20 cellular contexts compared by ENCODE assay signal in the genomic region with DNA sequence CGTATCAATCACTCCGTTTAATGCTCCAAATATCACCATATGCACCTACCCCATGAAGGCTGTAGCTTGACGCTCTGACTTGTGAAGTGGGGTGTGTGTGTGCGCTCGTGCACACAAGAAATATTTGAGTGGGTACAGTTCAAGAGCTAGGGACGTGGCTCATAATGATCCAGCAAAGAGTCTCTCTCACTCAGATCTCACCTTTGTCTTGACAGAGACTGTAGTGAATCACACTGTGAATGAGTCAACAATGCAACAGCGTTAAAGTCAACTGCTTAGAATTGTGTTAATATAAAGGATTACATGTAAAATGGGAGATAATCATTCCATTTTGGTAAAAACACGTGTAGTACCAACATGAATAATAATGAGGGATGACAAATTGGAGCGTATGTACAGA.
DNase-seq lines count a peak whose midpoint lies in the region; ATAC-seq and TF ChIP-seq lines count a peak whose summit lies in the region.
"Had no signal": no experiment of that assay in that cellular context is flagged by ENCODE, and none has a peak within 500 bp of the region (broad histone marks: within the 10 kb centered on the region; RNA-seq: fewer than 3 reads in every experiment).

No MANE protein-coding gene starts in this region.

- H3K4me1 ChIP-seq in SJCRH30: peaks cover 40% of the 10 kb centered on the region

- no peaks in the 10 kb centered on the region for H3K4me1 Mint-ChIP-seq in activated naive CD8-positive, alpha-beta T cell treated with anti-CD3 and anti-CD28 coated beads, Interleukin-2, amount 50 U/mL, for 24 hours
- no peaks in the 10 kb centered on the region for H3K4me1 Mint-ChIP-seq in activated naive CD8-positive, alpha-beta T cell treated with anti-CD3 and anti-CD28 coated beads for 36 hours
- no peaks in the 10 kb centered on the region for H3K4me1 Mint-ChIP-seq in CD14-positive monocyte

- H3K27me3 ChIP-seq in SJCRH30: no peaks in the 10 kb centered on the region

- intact Hi-C loops in CD14-positive monocyte (cut with micrococcal nuclease): no loop called here

- H3K36me3 ChIP-seq in SJCRH30: no peaks in the 10 kb centered on the region

- peaks cover 11% of the 10 kb centered on the region for H3K36me3 Mint-ChIP-seq in activated naive CD8-positive, alpha-beta T cell treated with anti-CD3 and anti-CD28 coated beads, Interleukin-2, amount 50 U/mL, for 24 hours (ENCODE audit: low read depth)
- H3K36me3 Mint-ChIP-seq in activated naive CD8-positive, alpha-beta T cell treated with anti-CD3 and anti-CD28 coated beads for 36 hours: peaks cover 14% of the 10 kb centered on the region
- H3K36me3 Mint-ChIP-seq in CD14-positive monocyte: peaks cover 12 to 20% of the 10 kb centered on the region in 2 donors

- H3K27me3 Mint-ChIP-seq in activated naive CD8-positive, alpha-beta T cell treated with anti-CD3 and anti-CD28 coated beads, Interleukin-2, amount 50 U/mL, for 24 hours: no peaks in the 10 kb centered on the region
- H3K27me3 Mint-ChIP-seq in activated naive CD8-positive, alpha-beta T cell treated with anti-CD3 and anti-CD28 coated beads for 36 hours: no peaks in the 10 kb centered on the region
- H3K27me3 Mint-ChIP-seq in CD14-positive monocyte (ENCODE audit: low read depth in 3 of 3): no peaks in the 10 kb centered on the region

- no peak overlapping the region for H3K4me3 ChIP-seq in SJCRH30
- H3K4me3 ChIP-seq: coronary artery, GM12878, HAP-1, thoracic aorta had no signal

- no peak overlapping the region for H3K4me3 Mint-ChIP-seq in activated naive CD8-positive, alpha-beta T cell treated with anti-CD3 and anti-CD28 coated beads, Interleukin-2, amount 50 U/mL, for 24 hours
- H3K4me3 Mint-ChIP-seq in activated naive CD8-positive, alpha-beta T cell treated with anti-CD3 and anti-CD28 coated beads for 36 hours: no peak overlapping the region
- H3K4me3 Mint-ChIP-seq in CD14-positive monocyte: no peak overlapping the region

- H3K27ac Mint-ChIP-seq in activated naive CD8-positive, alpha-beta T cell treated with anti-CD3 and anti-CD28 coated beads, Interleukin-2, amount 50 U/mL, for 24 hours: no peak overlapping the region
- H3K27ac Mint-ChIP-seq in activated naive CD8-positive, alpha-beta T cell treated with anti-CD3 and anti-CD28 coated beads for 36 hours: no peak overlapping the region
- no peak overlapping the region for H3K27ac Mint-ChIP-seq in CD14-positive monocyte

- no peak for TF ChIP-seq CTCF in CD14-positive monocyte (IDR thresholded peaks at IDR 0.05)

- H3K9me3 ChIP-seq in SJCRH30 (replicated peaks): no peaks in the 10 kb centered on the region
- H3K9me3 ChIP-seq: HAP-1, thoracic aorta had no signal

- peak; percentile 43 for ATAC-seq in activated naive CD8-positive, alpha-beta T cell treated with anti-CD3 and anti-CD28 coated beads, Interleukin-2, amount 50 U/mL, for 24 hours
- ATAC-seq in esophagus mucosa: peak; percentile 77
- ATAC-seq: GM12878, left lobe of liver had no signal

- H3K27ac ChIP-seq in SJCRH30: peak overlapping the region; percentile 43; the same call in 1 of the 2 replicates
- H3K27ac ChIP-seq: C4-2B, coronary artery, thoracic aorta had no signal

- no peak for DNase-seq in activated naive CD8-positive, alpha-beta T cell treated with anti-CD3 and anti-CD28 coated beads, Interleukin-2, amount 50 U/mL, for 24 hours
- DNase-seq in activated naive CD8-positive, alpha-beta T cell treated with anti-CD3 and anti-CD28 coated beads for 36 hours: no peak
- DNase-seq in SJCRH30: no peak
- peak; percentile 56 for DNase-seq in renal cortical epithelial cell (ENCODE audit: low read depth)
- no peak for DNase-seq in CD14-positive monocyte (ENCODE audit: low spot score)
- DNase-seq in GM03348 (ENCODE audit: low spot score): no peak
- no peak for DNase-seq in NCI-H2196 (lab: John Stamatoyannopoulos, UW; ENCODE audit: unreplicated experiment)
- DNase-seq: activated CD8-positive, alpha-beta memory T cell treated with anti-CD3 and anti-CD28 coated beads, Interleukin-2, amount 50 U/mL, for 48 hours; activated effector memory CD4-positive, alpha-beta T cell treated with anti-CD3 and anti-CD28 coated beads, Interleukin-2, amount 50 U/mL, for 16 hours; GF-D8; MM.1S; SIG-M5; stimulated activated CD4-positive, alpha-beta T cell treated with anti-CD3 and anti-CD28 coated beads, Interleukin-12 subunit alpha, Interleukin-12 subunit beta, amount 100 ng/mL, for 4 hours had no signal

- H3K9me3 Mint-ChIP-seq in activated naive CD8-positive, alpha-beta T cell treated with anti-CD3 and anti-CD28 coated beads, Interleukin-2, amount 50 U/mL, for 24 hours: no peaks in the 10 kb centered on the region
- no peaks in the 10 kb centered on the region for H3K9me3 Mint-ChIP-seq in activated naive CD8-positive, alpha-beta T cell treated with anti-CD3 and anti-CD28 coated beads for 36 hours
- no peaks in the 10 kb centered on the region for H3K9me3 Mint-ChIP-seq in CD14-positive monocyte
